ENCODE assay signal across 8 cellular contexts in the genomic region with DNA sequence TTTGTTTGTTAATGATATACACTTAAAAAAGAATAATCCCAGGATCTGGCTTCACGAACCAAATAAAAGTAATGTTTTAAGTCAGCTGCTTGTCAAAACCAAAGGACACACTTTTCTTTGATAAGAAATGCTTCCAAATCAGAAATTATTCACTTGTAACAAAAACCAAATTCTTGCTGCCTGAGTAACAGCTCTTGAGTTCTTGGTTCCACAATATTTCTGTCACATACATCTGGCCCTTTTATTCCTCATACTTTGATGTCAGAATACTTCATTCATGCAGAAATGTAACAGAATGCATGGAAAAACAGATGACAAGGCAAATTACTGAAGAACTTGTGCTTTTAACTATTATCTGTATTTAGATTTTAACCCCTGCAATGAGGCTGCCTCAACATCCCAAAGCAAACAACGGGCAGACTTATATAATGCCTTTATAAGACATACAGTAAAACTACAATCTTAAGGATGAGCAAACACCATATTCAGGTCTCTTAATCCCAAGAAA. TPM values are rescaled to one million over a fixed set of nuclear protein-coding genes. Genes with fewer than 3 reads are reported as not detected.
DNase-seq lines count a peak whose midpoint lies in the region; ATAC-seq and TF ChIP-seq lines count a peak whose summit lies in the region.

No MANE protein-coding gene starts in this region.

- peak overlapping the region; percentile 93 for H3K4me2 ChIP-seq in Karpas-422 (ENCODE audit: low read depth, low read length, poor library complexity, severe bottlenecking)

- peak overlapping the region; percentile 66; the same call in 1 of the 2 replicates for H3K4me3 ChIP-seq in BJ (ENCODE audit: low read depth, low read length)
- H3K4me3 ChIP-seq in Karpas-422 (ENCODE audit: low read length), result peak overlapping the region; percentile 86
- H3K4me3 ChIP-seq in breast epithelium, result peak overlapping the region; percentile 87 to 92 (median 90)

- no peaks in the 10 kb centered on the region for H3K27me3 Mint-ChIP-seq in natural killer cell (ENCODE audit: low read depth in 2 of 2)

- peaks cover 30% of the 10 kb centered on the region for H3K4me1 ChIP-seq in Karpas-422 (ENCODE audit: low read length)
- peaks cover 0 to 4% of the 10 kb centered on the region in 2 donors for H3K4me1 ChIP-seq in breast epithelium

- H3K36me3 Mint-ChIP-seq in natural killer cell, result peaks cover 7% of the 10 kb centered on the region

- H3K9ac ChIP-seq in Karpas-422 (ENCODE audit: low read length), result peak overlapping the region; percentile 88

- H3K9me3 Mint-ChIP-seq in natural killer cell, result no peaks in the 10 kb centered on the region

- peaks cover 24% of the 10 kb centered on the region for H3K79me2 ChIP-seq in Karpas-422 (ENCODE audit: low read length)

- intact Hi-C loops in breast epithelium (cut with DNase I; ENCODE audit: low total_unique reads), result no loop called here
- intact Hi-C loops in natural killer cell (cut with micrococcal nuclease), result loop anchor here (2.0 to 5.0 kb wide), 2 partner anchors 86 to 792 kb away; partner anchors contain the start of gene SUCO

- H2AFZ ChIP-seq in Karpas-422 (ENCODE audit: low read length), result no peak overlapping the region

- TF ChIP-seq CTCF in BJ (IDR thresholded peaks at IDR 0.05; ENCODE audit: insufficient read depth, low read depth, low read length) (no peak), breast epithelium (IDR thresholded peaks at IDR 0.05) (no peak), natural killer cell (IDR thresholded peaks at IDR 0.05) (no peak)

- H3K9me3 ChIP-seq in Karpas-422 (ENCODE audit: low read length) (no peaks in the 10 kb centered on the region), breast epithelium (no peaks in the 10 kb centered on the region)

- no peaks in the 10 kb centered on the region for H3K9me2 ChIP-seq in Karpas-422 (replicated peaks; ENCODE audit: insufficient read depth, low read length)

- no peaks in the 10 kb centered on the region for H4K20me1 ChIP-seq in Karpas-422 (ENCODE audit: insufficient read depth, low read depth, low read length)

- peak overlapping the region; percentile 96 to 100 for H3K27ac Mint-ChIP-seq in natural killer cell

- CTCF ChIA-PET in BJ (lab: Yijun Ruan, JAX), result interaction anchor here (1.6 to 2.1 kb wide), 3 partner anchors 60 to 95 kb away, joined by 3 to 10 read pairs (median 5); no protein-coding TSS in a partner anchor

- TF ChIP-seq POLR2A in breast epithelium (IDR thresholded peaks at IDR 0.05), result no peak

- POLR2A ChIA-PET in BJ (lab: Charles Lee), result interaction anchor here (0.6 kb wide), 1 partner anchor 344 kb away, joined by 3 read pairs; no protein-coding TSS in a partner anchor

- peaks cover 60 to 63% of the 10 kb centered on the region in 2 donors for H3K4me1 Mint-ChIP-seq in natural killer cell

- peak overlapping the region; percentile 98 for H3K4me3 Mint-ChIP-seq in natural killer cell

- H3K27ac ChIP-seq in Karpas-422 (ENCODE audit: low read length), result no peak overlapping the region; the same call in 1 of the 2 replicates
- no peak overlapping the region for H3K27ac ChIP-seq in breast epithelium

- H3K27me3 ChIP-seq in BJ (ENCODE audit: control insufficient read depth, insufficient read depth, low read length) (no peaks in the 10 kb centered on the region), Karpas-422 (ENCODE audit: low read length) (no peaks in the 10 kb centered on the region), breast epithelium (no peaks in the 10 kb centered on the region)

- no peaks in the 10 kb centered on the region; the same call in 1 of the 2 replicates for H3K36me3 ChIP-seq in BJ (ENCODE audit: control insufficient read depth, insufficient read depth, low read length)
- H3K36me3 ChIP-seq in Karpas-422 (ENCODE audit: insufficient read depth, low read length), result no peaks in the 10 kb centered on the region
- H3K36me3 ChIP-seq in breast epithelium, result no peaks in the 10 kb centered on the region

- no peak for ATAC-seq in natural killer cell
- ATAC-seq in GM18520 (IDR thresholded peaks at IDR 0.05; ENCODE audit: unreplicated experiment), result no peak

- DNase-seq in BJ (ENCODE audit: low read depth) (no peak), Karpas-422 (no peak), breast epithelium (ENCODE audit: low spot score in 2 of 2) (no peak), natural killer cell (no peak), AG08395 (ENCODE audit: low spot score) (no peak), CD1c-positive myeloid dendritic cell (ENCODE audit: extremely low spot score) (no peak), amygdala (lab: John Stamatoyannopoulos, UW) (no peak)

RNA-seq across cellular contexts. Expression of gene VAMP4, which starts 1.5 kb away (rescaled TPM):
- 4.5 and 9.9 TPM in 2 replicates for polyA plus RNA-seq in BJ (2011; rRNA removed)
- polyA minus RNA-seq in BJ (2011; rRNA and poly(A)+ RNA removed), result 1.8 and 2.0 TPM in 2 replicates
- 6.3 and 9.0 TPM in 2 replicates for total RNA-seq in Karpas-422 (2014; rRNA removed; shearing (Covaris generic); ENCODE audit: low replicate concordance)
- 10 to 100 TPM; 10.5 to 16.3 (median 14.0) TPM for total RNA-seq in breast epithelium
- 10 to 100 TPM; 17.5 to 24.2 (median 20.7) TPM for total RNA-seq in natural killer cell

RNA-seq across cellular contexts. Expression of gene METTL13, which starts 41.0 kb away (rescaled TPM):
- polyA plus RNA-seq in BJ (2011; rRNA removed), result 25.9 and 30.1 TPM in 2 replicates
- 16.9 and 27.4 TPM in 2 replicates for polyA minus RNA-seq in BJ (2011; rRNA and poly(A)+ RNA removed)
- 15.4 and 25.9 TPM in 2 replicates for total RNA-seq in Karpas-422 (2014; rRNA removed; shearing (Covaris generic); ENCODE audit: low replicate concordance)
- 10 to 100 TPM; 23.2 to 28.4 (median 27.5) TPM for total RNA-seq in breast epithelium
- total RNA-seq in natural killer cell, result 10 to 100 TPM; 12.1 to 23.3 (median 18.2) TPM
